1 cellular context compared by ENCODE assay signal in the genomic region with DNA sequence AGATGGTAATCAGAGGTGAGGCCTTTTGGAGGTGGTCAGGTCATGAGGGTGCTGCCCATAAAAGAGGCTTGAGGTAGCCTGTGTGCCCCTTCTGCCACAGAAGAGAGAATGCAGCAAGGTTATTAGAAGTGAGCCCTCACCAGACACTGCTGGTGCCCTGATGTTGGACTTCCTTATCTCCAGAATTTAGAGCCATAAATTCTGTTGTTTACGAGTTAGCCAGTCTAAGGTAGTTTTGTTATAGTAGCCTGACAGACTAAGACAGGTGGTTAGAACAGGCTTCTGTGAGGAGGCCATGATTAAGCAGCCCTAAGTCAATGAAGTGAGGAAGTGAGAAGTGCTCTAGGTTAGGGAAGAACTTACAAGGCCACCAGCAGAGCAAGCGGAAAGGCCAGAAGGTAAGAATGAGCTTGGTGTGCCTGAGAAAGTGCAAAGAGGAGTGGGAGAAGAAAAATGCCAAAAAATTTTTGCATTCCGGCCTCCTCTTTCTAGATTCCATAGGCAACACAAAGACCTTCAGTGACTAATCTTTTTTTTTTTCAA.
TF ChIP-seq lines count a peak whose summit lies in the region.

No MANE protein-coding gene starts in this region.

TF ChIP-seq in GM12878, 131 proteins besides CTCF, POLR2A, EP300 and RAD21:
- TF ChIP-seq SPI1 (IDR thresholded peaks at IDR 0.05; ENCODE audit: borderline replicate concordance, insufficient read depth, low read depth, low read length) (peak; percentile 40; the same call in 1 of the 2 replicates), USF2 (IDR thresholded peaks at IDR 0.05; ENCODE audit: borderline replicate concordance, low read depth, low read length) (no peak), NKRF (conservative IDR thresholded peaks at IDR 0.05) (no peak), STAT3 (IDR thresholded peaks at IDR 0.05; ENCODE audit: low read depth, low read length) (no peak), SMAD1 (IDR thresholded peaks at IDR 0.05; ENCODE audit: low read depth, partially characterized antibody) (no peak), ZNF24 (IDR thresholded peaks at IDR 0.05) (no peak), STAT1 (conservative IDR thresholded peaks at IDR 0.05) (no peak)
- TF ChIP-seq, protein P1, sequence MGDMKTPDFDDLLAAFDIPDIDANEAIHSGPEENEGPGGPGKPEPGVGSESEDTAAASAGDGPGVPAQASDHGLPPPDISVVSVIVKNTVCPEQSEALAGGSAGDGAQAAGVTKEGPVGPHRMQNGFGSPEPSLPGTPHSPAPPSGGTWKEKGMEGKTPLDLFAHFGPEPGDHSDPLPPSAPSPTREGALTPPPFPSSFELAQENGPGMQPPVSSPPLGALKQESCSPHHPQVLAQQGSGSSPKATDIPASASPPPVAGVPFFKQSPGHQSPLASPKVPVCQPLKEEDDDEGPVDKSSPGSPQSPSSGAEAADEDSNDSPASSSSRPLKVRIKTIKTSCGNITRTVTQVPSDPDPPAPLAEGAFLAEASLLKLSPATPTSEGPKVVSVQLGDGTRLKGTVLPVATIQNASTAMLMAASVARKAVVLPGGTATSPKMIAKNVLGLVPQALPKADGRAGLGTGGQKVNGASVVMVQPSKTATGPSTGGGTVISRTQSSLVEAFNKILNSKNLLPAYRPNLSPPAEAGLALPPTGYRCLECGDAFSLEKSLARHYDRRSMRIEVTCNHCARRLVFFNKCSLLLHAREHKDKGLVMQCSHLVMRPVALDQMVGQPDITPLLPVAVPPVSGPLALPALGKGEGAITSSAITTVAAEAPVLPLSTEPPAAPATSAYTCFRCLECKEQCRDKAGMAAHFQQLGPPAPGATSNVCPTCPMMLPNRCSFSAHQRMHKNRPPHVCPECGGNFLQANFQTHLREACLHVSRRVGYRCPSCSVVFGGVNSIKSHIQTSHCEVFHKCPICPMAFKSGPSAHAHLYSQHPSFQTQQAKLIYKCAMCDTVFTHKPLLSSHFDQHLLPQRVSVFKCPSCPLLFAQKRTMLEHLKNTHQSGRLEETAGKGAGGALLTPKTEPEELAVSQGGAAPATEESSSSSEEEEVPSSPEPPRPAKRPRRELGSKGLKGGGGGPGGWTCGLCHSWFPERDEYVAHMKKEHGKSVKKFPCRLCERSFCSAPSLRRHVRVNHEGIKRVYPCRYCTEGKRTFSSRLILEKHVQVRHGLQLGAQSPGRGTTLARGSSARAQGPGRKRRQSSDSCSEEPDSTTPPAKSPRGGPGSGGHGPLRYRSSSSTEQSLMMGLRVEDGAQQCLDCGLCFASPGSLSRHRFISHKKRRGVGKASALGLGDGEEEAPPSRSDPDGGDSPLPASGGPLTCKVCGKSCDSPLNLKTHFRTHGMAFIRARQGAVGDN (IDR thresholded peaks at IDR 0.05): no peak
